ENCODE assay signal across 8 cellular contexts in the genomic region with DNA sequence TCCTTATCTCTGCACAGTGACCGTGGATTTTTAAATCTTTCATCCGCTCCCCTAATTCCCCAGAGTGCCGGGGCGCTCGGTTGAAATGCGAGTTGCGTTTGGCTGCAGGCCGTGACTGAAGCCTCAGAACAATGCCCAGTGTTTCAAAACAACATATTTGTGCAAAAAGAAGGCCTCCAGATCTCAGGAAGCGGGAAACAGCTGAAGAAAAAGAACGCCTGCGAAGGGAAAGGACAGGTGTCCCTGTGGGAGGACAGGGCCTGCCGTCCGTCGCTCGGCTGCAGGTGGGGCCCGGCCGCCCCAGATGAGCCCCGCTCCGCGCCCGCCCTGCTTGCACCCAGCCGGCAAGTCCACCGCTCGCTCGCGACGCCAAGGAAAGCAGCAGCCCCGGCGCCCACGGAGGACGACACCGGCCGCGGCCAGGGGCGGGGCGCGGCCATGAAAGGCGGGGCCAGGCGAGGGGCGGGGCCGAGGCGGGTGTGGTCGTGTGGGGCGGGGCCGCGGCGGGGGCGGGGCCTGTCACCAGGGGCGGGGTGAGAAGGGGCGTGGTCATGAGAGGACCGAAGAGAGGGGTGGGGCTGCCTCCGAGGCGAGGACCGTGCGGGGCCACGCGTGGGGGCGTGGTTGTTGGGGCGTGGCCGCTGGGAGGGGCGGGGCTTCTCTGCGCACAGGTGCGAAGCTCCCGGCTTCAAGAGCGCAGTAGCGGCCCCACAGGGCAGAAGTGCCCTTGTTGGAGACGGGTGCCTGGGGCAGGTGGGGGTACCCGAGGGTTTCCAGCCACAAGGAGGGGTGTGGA.
A peak's percentile ranks its signal among the peaks of the same experiment; 100 is the strongest.
DNase-seq lines count a peak whose midpoint lies in the region; ATAC-seq and TF ChIP-seq lines count a peak whose summit lies in the region.

No MANE protein-coding gene starts in this region.

- DNase-seq in EH (ENCODE audit: low read depth) (peak; percentile 71), NCI-H69 (lab: John Stamatoyannopoulos, UW) (peak; percentile 67), activated T-helper 1 cell treated with Interleukin-2 at 50 U/mL for 16 hours (ENCODE audit: low read depth) (peak; percentile 42), fibroblast of gingiva (ENCODE audit: low read depth) (peak; percentile 32), nephron progenitor cell (peak; percentile 78)
- peak; percentile 75 for DNase-seq in stimulated activated naive CD8-positive, alpha-beta T cell treated with anti-CD3 and anti-CD28 coated beads, Interleukin-15, Interleukin-2, amounts not matched to agents 100 U/mL and 50 U/mL, for 24 hours

- peaks cover 37% of the 10 kb centered on the region for H3K27me3 Mint-ChIP-seq in nephron progenitor cell (ENCODE audit: low read depth, poor library complexity)

- ATAC-seq in stimulated activated naive CD8-positive, alpha-beta T cell treated with anti-CD3 and anti-CD28 coated beads, Interleukin-15, Interleukin-2, amounts not matched to agents 100 U/mL and 50 U/mL, for 24 hours = peak; percentile 81
- ATAC-seq in GM21723 (IDR thresholded peaks at IDR 0.05; ENCODE audit: unreplicated experiment) = no peak
- no peak for ATAC-seq in GM19463 (IDR thresholded peaks at IDR 0.05; ENCODE audit: unreplicated experiment)

- peaks cover 24% of the 10 kb centered on the region for H3K4me1 Mint-ChIP-seq in nephron progenitor cell

- H3K36me3 Mint-ChIP-seq in nephron progenitor cell (ENCODE audit: low read depth) = no peaks in the 10 kb centered on the region

- no peak for TF ChIP-seq CTCF in nephron progenitor cell (IDR thresholded peaks at IDR 0.05)

- no peak overlapping the region for H3K27ac Mint-ChIP-seq in nephron progenitor cell

- H3K9me3 Mint-ChIP-seq in nephron progenitor cell = peaks cover 3% of the 10 kb centered on the region

- peak overlapping the region; percentile 70 for H3K4me3 Mint-ChIP-seq in nephron progenitor cell
